ENCODE assay signal across 14 cellular contexts in the genomic region with DNA sequence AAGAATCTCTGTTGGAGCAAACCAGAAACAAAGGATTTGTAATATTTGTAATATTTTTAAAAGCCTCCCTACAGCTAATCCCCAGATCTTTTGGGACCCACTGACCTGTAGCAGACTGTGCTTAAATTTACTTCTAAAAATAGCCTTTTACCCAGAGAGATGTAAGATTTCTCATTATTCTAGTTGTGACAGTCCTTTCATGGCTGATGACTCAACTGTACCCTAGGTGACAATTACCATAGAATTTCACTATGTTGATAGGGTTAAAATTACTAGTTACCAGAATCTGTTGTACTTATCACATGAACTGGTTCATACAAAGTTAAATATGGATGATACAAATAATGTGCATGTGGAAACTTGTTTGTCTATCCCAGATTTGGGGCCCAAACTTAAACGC.
DNase-seq lines count a peak whose midpoint lies in the region; ATAC-seq and TF ChIP-seq lines count a peak whose summit lies in the region.
"Had no signal": no experiment of that assay in that cellular context is flagged by ENCODE, and none has a peak within 500 bp of the region (broad histone marks: within the 10 kb centered on the region; RNA-seq: fewer than 3 reads in every experiment).

No MANE protein-coding gene starts in this region.

- H3K9me3 Mint-ChIP-seq in mesothelial cell of epicardium: peaks cover 18% of the 10 kb centered on the region

- H3K4me1 Mint-ChIP-seq in mesothelial cell of epicardium: no peaks in the 10 kb centered on the region

- peaks cover 4% of the 10 kb centered on the region for H3K36me3 Mint-ChIP-seq in mesothelial cell of epicardium

- no peak for TF ChIP-seq CTCF in mesothelial cell of epicardium (IDR thresholded peaks at IDR 0.05; ENCODE audit: unreplicated experiment)

- H3K4me3 Mint-ChIP-seq in mesothelial cell of epicardium: no peak overlapping the region
- H3K4me3 Mint-ChIP-seq: CD4-positive, alpha-beta T cell had no signal

- H3K27me3 Mint-ChIP-seq in mesothelial cell of epicardium (ENCODE audit: low read depth): no peaks in the 10 kb centered on the region
- H3K27me3 Mint-ChIP-seq: CD4-positive, alpha-beta T cell had no signal

- no peak for DNase-seq in mesothelial cell of epicardium (ENCODE audit: low spot score in 2 of 2, unreplicated experiment in 2 of 2)
- no peak for DNase-seq in G401 (ENCODE audit: low spot score)
- DNase-seq: 8988T; ACHN; Calu3; CD4-positive, alpha-beta T cell; DMS 273 treated with DMSO at 0.1 percent for 48 hours had no signal

- peaks cover 6% of the 10 kb centered on the region for H3K9me3 ChIP-seq in iPS-15b (ENCODE audit: control insufficient read depth, insufficient read depth, low read length)
- H3K9me3 ChIP-seq: HAP-1 had no signal

- ATAC-seq in GM18520 (IDR thresholded peaks at IDR 0.05; ENCODE audit: unreplicated experiment): peak; percentile 96
- peak; percentile 56 for ATAC-seq in GM19463 (IDR thresholded peaks at IDR 0.05; ENCODE audit: unreplicated experiment)
- ATAC-seq in HG03442 (IDR thresholded peaks at IDR 0.05; ENCODE audit: unreplicated experiment): peak; percentile 72
- ATAC-seq in HG03280 (IDR thresholded peaks at IDR 0.05; ENCODE audit: unreplicated experiment): no peak

- no peak overlapping the region for H3K9ac ChIP-seq in iPS-15b (ENCODE audit: low read depth, low read length)
- H3K9ac ChIP-seq: BLaER1 treated with 17β-estradiol and CSF1 and Interleukin-3, amounts not matched to agents 10 nM and 100 nM had no signal

- no peaks in the 10 kb centered on the region for H3K27me3 ChIP-seq in iPS-15b (ENCODE audit: control insufficient read depth, insufficient read depth, low read length)
- H3K27me3 ChIP-seq: BLaER1 treated with 17β-estradiol and CSF1 and Interleukin-3, amounts not matched to agents 10 nM and 100 nM had no signal

- no peaks in the 10 kb centered on the region for H3K36me3 ChIP-seq in iPS-15b (ENCODE audit: control insufficient read depth, insufficient read depth, low read length)
- H3K36me3 ChIP-seq: BLaER1 treated with 17β-estradiol and CSF1 and Interleukin-3, amounts not matched to agents 10 nM and 100 nM; HAP-1 had no signal

- H3K4me1 ChIP-seq in iPS-15b (ENCODE audit: control insufficient read depth, insufficient read depth, low read length): no peaks in the 10 kb centered on the region
- H3K4me1 ChIP-seq: BLaER1 treated with 17β-estradiol and CSF1 and Interleukin-3, amounts not matched to agents 10 nM and 100 nM; HAP-1 had no signal

- H3K27ac Mint-ChIP-seq in mesothelial cell of epicardium: no peak overlapping the region
- H3K27ac Mint-ChIP-seq: CD4-positive, alpha-beta T cell had no signal

- in situ Hi-C loops in G401 (cut with HindIII; ENCODE audit: low sequenced_read_pairs): no loop called here

- H3K4me3 ChIP-seq in iPS-15b (ENCODE audit: low read depth, low read length): peak overlapping the region; percentile 13
- H3K4me3 ChIP-seq: BLaER1 treated with 17β-estradiol and CSF1 and Interleukin-3, amounts not matched to agents 10 nM and 100 nM; HAP-1 had no signal
